In the genomic region with DNA sequence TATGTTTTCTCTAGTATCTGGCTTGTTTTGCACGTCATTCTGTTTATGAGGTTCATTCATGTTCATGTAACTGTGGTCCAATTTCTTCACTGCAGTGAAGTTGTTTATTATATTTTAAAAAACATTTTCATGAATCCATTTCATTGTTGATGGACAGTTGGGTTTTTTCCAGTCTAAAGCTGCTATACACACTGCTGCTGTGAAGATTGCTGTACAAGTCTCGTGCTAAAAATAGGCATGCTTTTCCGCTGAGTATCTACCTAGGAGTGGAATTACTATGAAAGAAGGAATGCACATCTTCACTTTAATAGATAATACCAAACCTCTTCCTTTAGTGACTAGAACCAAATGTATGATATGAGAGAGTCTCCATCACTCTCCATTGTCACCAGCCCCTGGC, we compare ENCODE assay signal across 16 cellular contexts. TPM values are rescaled to one million over a fixed set of nuclear protein-coding genes. Genes with fewer than 3 reads are reported as not detected.
DNase-seq lines count a peak whose midpoint lies in the region; ATAC-seq, FAIRE-seq and TF ChIP-seq lines count a peak whose summit lies in the region.
"Had no signal": no experiment of that assay in that cellular context is flagged by ENCODE, and none has a peak within 500 bp of the region (broad histone marks: within the 10 kb centered on the region; RNA-seq: fewer than 3 reads in every experiment).

No MANE protein-coding gene starts in this region.

- H3K27me3 Mint-ChIP-seq in CD14-positive monocyte (ENCODE audit: low read depth in 3 of 3) (peaks cover 0 to 4% (median 0%) of the 10 kb centered on the region in 3 donors), progenitor cell of endocrine pancreas (no peaks in the 10 kb centered on the region)
- peaks cover 0 to 4% of the 10 kb centered on the region in 2 donors for H3K27me3 Mint-ChIP-seq in CD8-positive, alpha-beta memory T cell
- H3K27me3 Mint-ChIP-seq: CD4-positive, alpha-beta memory T cell had no signal

- H3K27ac ChIP-seq in sigmoid colon: peak overlapping the region; percentile 64 to 89 (median 76)
- H3K27ac ChIP-seq in CD8-positive, alpha-beta memory T cell (ENCODE audit: low read depth, low read length): no peak overlapping the region

- TF ChIP-seq CTCF in CD14-positive monocyte (IDR thresholded peaks at IDR 0.05) (no peak), fibroblast of pulmonary artery (IDR thresholded peaks at IDR 0.05; ENCODE audit: low read length, missing control alignments) (no peak), sigmoid colon (IDR thresholded peaks at IDR 0.05) (no peak), progenitor cell of endocrine pancreas (IDR thresholded peaks at IDR 0.05; ENCODE audit: unreplicated experiment) (no peak)

- H3K9me3 ChIP-seq in sigmoid colon: no peaks in the 10 kb centered on the region
- no peaks in the 10 kb centered on the region for H3K9me3 ChIP-seq in CD8-positive, alpha-beta memory T cell (ENCODE audit: low read length)

- H3K4me1 Mint-ChIP-seq in CD14-positive monocyte: peaks cover 82% of the 10 kb centered on the region
- H3K4me1 Mint-ChIP-seq in CD8-positive, alpha-beta memory T cell: peaks cover 8 to 14% (median 13%) of the 10 kb centered on the region in 3 donors
- H3K4me1 Mint-ChIP-seq in progenitor cell of endocrine pancreas (ENCODE audit: low read depth): peaks cover 15% of the 10 kb centered on the region
- H3K4me1 Mint-ChIP-seq: neural crest cell had no signal

- H3K27ac Mint-ChIP-seq in CD14-positive monocyte (peak overlapping the region; percentile 90 to 97 (median 95)), progenitor cell of endocrine pancreas (no peak overlapping the region)
- H3K27ac Mint-ChIP-seq in CD8-positive, alpha-beta memory T cell: no peak overlapping the region
- H3K27ac Mint-ChIP-seq: CD4-positive, alpha-beta memory T cell had no signal

- DNase-seq in CD14-positive monocyte (ENCODE audit: low spot score) (no peak), RCC 7860 (ENCODE audit: low spot score) (peak; percentile 95), fibroblast of pulmonary artery (ENCODE audit: low read depth) (peak; percentile 58), sigmoid colon (no peak), progenitor cell of endocrine pancreas (ENCODE audit: low spot score, unreplicated experiment) (no peak)
- DNase-seq in CD8-positive, alpha-beta memory T cell: no peak
- DNase-seq: activated naive CD4-positive, alpha-beta T cell treated with anti-CD3 and anti-CD28 coated beads, Interleukin-2, amount 50 U/mL, for 16 hours; CD4-positive, alpha-beta memory T cell; cortex of kidney; left colon; NCI-H510A treated with DMSO at 0.1 percent for 48 hours; stimulated activated CD4-positive, alpha-beta T cell treated with anti-CD3 and anti-CD28 coated beads, Interleukin-15, amount 100 ng/mL, for 24 hours had no signal

- H3K4me3 ChIP-seq in fibroblast of pulmonary artery (replicated peaks; ENCODE audit: low read depth, low read length) (no peak overlapping the region), sigmoid colon (no peak overlapping the region)
- H3K4me3 ChIP-seq in CD8-positive, alpha-beta memory T cell (ENCODE audit: low read length): no peak overlapping the region

- peak; percentile 20 to 70 (median 27) for TF ChIP-seq EP300 in sigmoid colon (IDR thresholded peaks at IDR 0.05)

- TF ChIP-seq POLR2A in sigmoid colon (IDR thresholded peaks at IDR 0.05): no peak

- H3K27me3 ChIP-seq in sigmoid colon: no peaks in the 10 kb centered on the region
- no peaks in the 10 kb centered on the region for H3K27me3 ChIP-seq in CD8-positive, alpha-beta memory T cell (ENCODE audit: insufficient read depth, low read length, poor library complexity, severe bottlenecking)

- WGBS in sigmoid colon, 2 donors: 82 to 92% methylated on average over 3 of the region's 3 CpGs

- H3K36me3 Mint-ChIP-seq in CD14-positive monocyte (no peaks in the 10 kb centered on the region), progenitor cell of endocrine pancreas (ENCODE audit: insufficient read depth) (no peaks in the 10 kb centered on the region)
- H3K36me3 Mint-ChIP-seq in CD8-positive, alpha-beta memory T cell: no peaks in the 10 kb centered on the region
- H3K36me3 Mint-ChIP-seq: CD4-positive, alpha-beta memory T cell had no signal

- H3K36me3 ChIP-seq in sigmoid colon: no peaks in the 10 kb centered on the region
- no peaks in the 10 kb centered on the region for H3K36me3 ChIP-seq in CD8-positive, alpha-beta memory T cell (ENCODE audit: insufficient read depth, low read length)

- intact Hi-C loops in CD14-positive monocyte (cut with micrococcal nuclease) (loop anchor here in 1 of 2 donors (10.0 kb wide), 1 partner anchor 248 kb away; no protein-coding TSS in a partner anchor), sigmoid colon (cut with DNase I) (loop anchor here (1.0 to 5.0 kb wide), 3 partner anchors 49 to 156 kb away; partner anchors contain the start of gene ETS2)

- peak; percentile 92 for FAIRE-seq in RCC 7860 (lab: Jason Lieb, UNC)
- FAIRE-seq: TTC549 had no signal

- no peak for ATAC-seq in GM19023 (IDR thresholded peaks at IDR 0.05; ENCODE audit: unreplicated experiment)
- no peak for ATAC-seq in GM21360 (IDR thresholded peaks at IDR 0.05; ENCODE audit: unreplicated experiment)
- ATAC-seq: left colon had no signal

- CTCF ChIA-PET in CD8-positive, alpha-beta memory T cell (lab: Charles Lee): no interaction called here

- POLR2A ChIA-PET in CD8-positive, alpha-beta memory T cell (lab: Charles Lee): no interaction called here

- no peak overlapping the region for H3K4me3 Mint-ChIP-seq in CD14-positive monocyte
- no peak overlapping the region for H3K4me3 Mint-ChIP-seq in CD8-positive, alpha-beta memory T cell
- no peak overlapping the region for H3K4me3 Mint-ChIP-seq in progenitor cell of endocrine pancreas (ENCODE audit: low read depth)
- H3K4me3 Mint-ChIP-seq: CD4-positive, alpha-beta memory T cell; neural crest cell had no signal

- no peaks in the 10 kb centered on the region for H3K9me3 Mint-ChIP-seq in CD14-positive monocyte
- H3K9me3 Mint-ChIP-seq in CD8-positive, alpha-beta memory T cell: no peaks in the 10 kb centered on the region
- H3K9me3 Mint-ChIP-seq in progenitor cell of endocrine pancreas (ENCODE audit: low read depth): no peaks in the 10 kb centered on the region
- H3K9me3 Mint-ChIP-seq: CD4-positive, alpha-beta memory T cell; neural crest cell had no signal

- peaks cover 0 to 85% (median 65%) of the 10 kb centered on the region in 4 donors for H3K4me1 ChIP-seq in sigmoid colon
- no peaks in the 10 kb centered on the region for H3K4me1 ChIP-seq in CD8-positive, alpha-beta memory T cell (ENCODE audit: insufficient read depth, low read length)

RNA-seq across cellular contexts. Expression of gene ETS2, which starts 49.0 kb away (rescaled TPM):
- polyA plus RNA-seq in CD14-positive monocyte (10 to 100 TPM; 54.2 to 59.5 TPM), sigmoid colon (100 to 1,000 TPM in 1 of 3 donors, 10 to 100 TPM in 2; 47.4 to 133 (median 83.3) TPM)
- total RNA-seq in sigmoid colon (100 to 1,000 TPM in 1 of 4 donors, 10 to 100 TPM in 3; 32.1 to 112 (median 41.7) TPM), progenitor cell of endocrine pancreas (43.9 and 48.9 TPM in 2 replicates)
- total RNA-seq in CD8-positive, alpha-beta memory T cell: 10 to 100 TPM; 37.9 to 39.7 TPM
- polyA plus RNA-seq in CD8-positive, alpha-beta memory T cell: 9.7 TPM

Comparison
In these comparisons a context has a peak if more than half of its experiments do, and no peak if none do; other contexts are left out.
1. DNase-seq: peak in RCC 7860 (single experiment) and fibroblast of pulmonary artery (single experiment); none in CD14-positive monocyte (single experiment), sigmoid colon (single experiment), CD8-positive, alpha-beta memory T cell (0 of 5) and progenitor cell of endocrine pancreas (single experiment).
2. H3K27ac Mint-ChIP-seq: peak in CD14-positive monocyte (7 of 7); none in CD8-positive, alpha-beta memory T cell (0 of 8) and progenitor cell of endocrine pancreas (single experiment).